Comparison of ENCODE assay signal across 21 cellular contexts in the genomic region with DNA sequence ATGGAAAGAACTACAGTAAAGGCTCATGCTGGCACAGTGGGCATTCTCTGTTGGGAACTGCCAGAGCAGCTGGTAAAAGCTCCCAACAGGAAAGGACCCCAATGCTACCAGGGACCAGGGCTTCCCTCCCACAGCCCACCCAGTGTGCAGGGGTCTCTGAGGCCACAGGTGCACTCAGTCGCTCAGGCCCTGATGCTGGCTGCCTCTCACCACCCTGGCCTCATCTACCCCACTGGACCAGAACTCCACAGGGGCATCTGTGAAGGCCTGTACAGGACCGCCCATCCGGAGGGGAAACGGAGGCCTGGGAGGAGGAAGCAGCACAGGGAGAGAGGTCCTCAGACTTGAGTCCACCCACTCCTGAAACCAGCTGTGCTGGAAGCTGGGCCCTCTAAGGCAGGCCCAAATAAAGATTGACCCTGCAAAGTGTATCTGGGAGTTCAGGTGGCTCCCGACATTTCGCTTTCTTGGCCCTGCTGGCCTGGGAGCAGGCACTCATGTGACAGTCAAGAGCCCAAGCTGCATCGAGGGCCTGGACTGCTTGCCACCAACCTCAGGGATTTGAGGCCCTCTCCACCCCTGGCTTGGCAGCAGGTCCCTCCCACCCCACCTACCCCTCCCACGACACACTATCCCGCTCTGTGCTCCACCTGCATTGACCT. TPM values are rescaled to one million over a fixed set of nuclear protein-coding genes. Genes with fewer than 3 reads are reported as not detected.
A peak's percentile ranks its signal among the peaks of the same experiment; 100 is the strongest.
DNase-seq lines count a peak whose midpoint lies in the region; ATAC-seq, FAIRE-seq and TF ChIP-seq lines count a peak whose summit lies in the region.
"Had no signal": no experiment of that assay in that cellular context is flagged by ENCODE, and none has a peak within 500 bp of the region (broad histone marks: within the 10 kb centered on the region; RNA-seq: fewer than 3 reads in every experiment).

No MANE protein-coding gene starts in this region.

- H3K36me3 ChIP-seq in pancreas: peaks cover 0 to 30% (median 0%) of the 10 kb centered on the region in 3 donors
- no peaks in the 10 kb centered on the region for H3K36me3 ChIP-seq in uterus
- H3K36me3 ChIP-seq in PC-9 (ENCODE audit: low read depth): no peaks in the 10 kb centered on the region

- POLR2A ChIA-PET in PC-9 (lab: Charles Lee; ENCODE audit: unreplicated experiment): no interaction called here

- no peak overlapping the region for H2AFZ ChIP-seq in PC-9

- CTCF ChIA-PET in PC-9 (lab: Charles Lee): no interaction called here

- H3K4me2 ChIP-seq in PC-9: no peak overlapping the region

- TF ChIP-seq CTCF in dorsolateral prefrontal cortex (IDR thresholded peaks at IDR 0.05 in 54 of 56, conservative IDR thresholded peaks at IDR 0.05 in 2 of 56; ENCODE audit: low read depth in 1 of 56, partially characterized antibody in 56 of 56) (no peak), pancreas (IDR thresholded peaks at IDR 0.05) (no peak), uterus (IDR thresholded peaks at IDR 0.05) (no peak), PC-9 (conservative IDR thresholded peaks at IDR 0.05) (no peak)

- BruUV-seq in PC-9 (replicated peaks; lab: Mats Ljungman, UMichigan): no TSS peak

- H3K9me2 ChIP-seq in PC-9 (ENCODE audit: insufficient read depth): no peaks in the 10 kb centered on the region

- H3K27me3 ChIP-seq in dorsolateral prefrontal cortex (no peaks in the 10 kb centered on the region), pancreas (no peaks in the 10 kb centered on the region), uterus (no peaks in the 10 kb centered on the region), PC-9 (ENCODE audit: insufficient read depth, low read depth) (peaks cover 11% of the 10 kb centered on the region; the same call in 1 of the 2 replicates)

- H3K4me3 ChIP-seq in dorsolateral prefrontal cortex (no peak overlapping the region), pancreas (no peak overlapping the region), uterus (no peak overlapping the region), PC-9 (no peak overlapping the region)

- intact Hi-C loops in dorsolateral prefrontal cortex (cut with DNase I) (no loop called here), pancreas (cut with DNase I) (no loop called here), uterus (cut with DNase I; ENCODE audit: low total_unique reads) (no loop called here), PC-9 (cut with micrococcal nuclease; ENCODE audit: unreplicated experiment) (no loop called here)

- FAIRE-seq in pancreas (lab: Jason Lieb, UNC): no peak
- FAIRE-seq: TTC549 had no signal

- H3K9me3 ChIP-seq in pancreas (no peaks in the 10 kb centered on the region), uterus (no peaks in the 10 kb centered on the region), PC-9 (ENCODE audit: insufficient read depth, low read depth) (no peaks in the 10 kb centered on the region)

- peak; percentile 1 for DNase-seq in stimulated activated CD4-positive, alpha-beta T cell treated with anti-CD3 and anti-CD28 coated beads, Interleukin-4, amount 100 ng/mL, for 24 hours
- DNase-seq in stimulated activated CD4-positive, alpha-beta T cell treated with anti-CD3 and anti-CD28 coated beads, Interleukin-15, amount 100 ng/mL, for 24 hours: no peak
- peak in 6 of 10 donors; percentile 21 to 40 (median 25) for DNase-seq in dorsolateral prefrontal cortex
- DNase-seq in pancreas: peak in 4 of 6 donors; percentile 7 to 43 (median 20)
- peak; percentile 11 to 12 for DNase-seq in uterus
- DNase-seq in PC-9: no peak
- DNase-seq: activated CD8-positive, alpha-beta T cell treated with anti-CD3 and anti-CD28 coated beads for 36 hours; cortex of kidney; foreskin fibroblast; left ventricle myocardium superior; NCI-H1930; NCI-H345; occipital lobe; stimulated activated CD4-positive, alpha-beta T cell treated with anti-CD3 and anti-CD28 coated beads, Interleukin-4, amount 100 ng/mL, for 1 hour had no signal

- no peaks in the 10 kb centered on the region for H3F3A ChIP-seq in PC-9 (ENCODE audit: insufficient read depth, low read depth)

- H3K79me2 ChIP-seq in PC-9 (ENCODE audit: low read depth): no peaks in the 10 kb centered on the region

- H3K4me1 ChIP-seq in pancreas: peaks cover 0 to 3% (median 0%) of the 10 kb centered on the region in 3 donors
- H3K4me1 ChIP-seq in uterus: peaks cover 0 to 4% of the 10 kb centered on the region in 2 donors
- H3K4me1 ChIP-seq in PC-9 (replicated peaks; ENCODE audit: insufficient read depth): no peaks in the 10 kb centered on the region

- WGBS in pancreas, 2 donors: 93 to 94% methylated on average over 9 of the region's 9 CpGs

- ATAC-seq in pancreas: no peak
- ATAC-seq in HG03571 (IDR thresholded peaks at IDR 0.05; ENCODE audit: unreplicated experiment): no peak
- ATAC-seq in GM21723 (IDR thresholded peaks at IDR 0.05; ENCODE audit: unreplicated experiment): no peak
- ATAC-seq: activated CD8-positive, alpha-beta T cell treated with anti-CD3 and anti-CD28 coated beads for 36 hours; left ventricle myocardium superior had no signal

- H3K27ac ChIP-seq in dorsolateral prefrontal cortex: peak overlapping the region in 7 of 59 donors; percentile 7 to 83 (median 32)
- no peak overlapping the region for H3K27ac ChIP-seq in pancreas
- H3K27ac ChIP-seq in uterus: no peak overlapping the region
- H3K27ac ChIP-seq in PC-9: no peak overlapping the region
- H3K27ac ChIP-seq: RWPE1 had no signal

- TF ChIP-seq POLR2A in uterus (IDR thresholded peaks at IDR 0.05): no peak

- no peaks in the 10 kb centered on the region for H4K20me1 ChIP-seq in PC-9 (ENCODE audit: insufficient read depth)

RNA-seq across cellular contexts. Expression of gene KLF15, which starts 12.7 kb away (rescaled TPM):
- total RNA-seq in dorsolateral prefrontal cortex (100 to 1,000 TPM in 5 of 120 experiments, 10 to 100 TPM in 115; 11.7 to 112 (median 39.5) TPM), pancreas (10 to 100 TPM; 15.2 to 38.3 (median 30.6) TPM), uterus (10 to 100 TPM in 3 of 4 donors, 1 to 10 TPM in 1; 1.9 to 23.4 (median 18.2) TPM), PC-9 (2021) (0.65 and 0.70 TPM in 2 replicates)
- polyA plus RNA-seq in pancreas: 10 to 100 TPM; 11.3 to 27.1 TPM

RNA-seq across cellular contexts. Expression of gene CFAP100, which starts 50.2 kb away (rescaled TPM):
- 1 to 10 TPM in 102 of 120 experiments, under 1 TPM in 11, not detected in 7; 0.29 to 7.9 (median 2.4) TPM for total RNA-seq in dorsolateral prefrontal cortex
- not detected for total RNA-seq in pancreas
- not detected for polyA plus RNA-seq in pancreas
- total RNA-seq in uterus: 1 to 10 TPM in 1 of 4 donors, under 1 TPM in 1, not detected in 2; 0.98 to 2.8 TPM
- not detected in 2 replicates for total RNA-seq in PC-9 (2021)
- total RNA-seq: activated CD8-positive, alpha-beta T cell treated with anti-CD3 and anti-CD28 coated beads for 36 hours; H4; left ventricle myocardium superior; skeletal muscle tissue; subcutaneous adipose tissue had no signal

Comparison
In these comparisons a context has a peak if more than half of its experiments do, and no peak if none do; other contexts are left out.
1. DNase-seq: peak in stimulated activated CD4-positive, alpha-beta T cell treated with anti-CD3 and anti-CD28 coated beads, Interleukin-4, amount 100 ng/mL, for 24 hours (single experiment), dorsolateral prefrontal cortex (6 of 10), pancreas (4 of 6) and uterus (2 of 2); none in stimulated activated CD4-positive, alpha-beta T cell treated with anti-CD3 and anti-CD28 coated beads, Interleukin-15, amount 100 ng/mL, for 24 hours (single experiment) and PC-9 (0 of 2).